In the genomic region with DNA sequence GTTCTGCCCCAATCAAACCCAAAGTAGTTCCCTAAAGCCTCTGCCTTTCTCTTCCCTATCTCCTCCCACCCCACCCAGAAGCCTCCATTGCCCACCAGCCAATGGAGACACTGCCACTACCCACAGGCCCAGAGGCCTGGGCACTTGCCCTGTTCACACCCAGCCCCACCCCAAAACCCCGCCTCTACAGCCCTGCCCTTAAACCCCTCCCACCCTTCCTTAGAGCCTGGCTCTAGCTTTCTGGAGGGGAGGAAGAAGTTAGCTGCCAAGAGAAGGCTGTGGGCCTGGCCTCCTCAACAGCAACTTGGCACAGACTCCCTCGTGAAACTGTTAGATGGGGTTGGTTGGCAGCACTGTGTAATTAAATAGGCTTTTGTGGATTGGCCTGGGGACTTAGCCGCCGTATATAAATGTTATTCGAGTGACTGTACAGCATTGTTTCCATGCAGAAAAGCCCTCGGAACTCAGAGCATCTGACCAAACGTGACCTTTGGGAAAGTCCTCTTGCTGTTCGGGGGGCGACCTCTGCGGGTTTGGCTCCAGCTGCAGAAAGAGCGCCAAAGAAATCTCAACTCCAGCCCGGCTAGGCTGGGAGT, we compare ENCODE assay signal across 8 cellular contexts. TPM values are rescaled to one million over a fixed set of nuclear protein-coding genes. Genes with fewer than 3 reads are reported as not detected.
DNase-seq lines count a peak whose midpoint lies in the region; ATAC-seq, FAIRE-seq and TF ChIP-seq lines count a peak whose summit lies in the region.

No MANE protein-coding gene starts in this region.

- H3K36me3 ChIP-seq in ACC112 (ENCODE audit: insufficient read depth, low read length) (no peaks in the 10 kb centered on the region), SU-DHL-6 (ENCODE audit: low read length) (no peaks in the 10 kb centered on the region)

- H3K79me2 ChIP-seq in ACC112 (ENCODE audit: control insufficient read depth, insufficient read depth, low read length, unreplicated experiment), result no peaks in the 10 kb centered on the region
- H3K79me2 ChIP-seq in SU-DHL-6 (ENCODE audit: insufficient read depth, low read length), result no peaks in the 10 kb centered on the region

- H2AFZ ChIP-seq in ACC112 (ENCODE audit: low read length, unreplicated experiment) (no peak overlapping the region), SU-DHL-6 (ENCODE audit: low read depth, low read length, severe bottlenecking) (no peak overlapping the region)

- H3K4me3 ChIP-seq in ACC112 (ENCODE audit: low read depth, low read length), result peak overlapping the region; percentile 77
- no peak overlapping the region for H3K4me3 ChIP-seq in SU-DHL-6 (ENCODE audit: insufficient read depth, low read length, poor library complexity, severe bottlenecking)

- H3K27ac ChIP-seq in ACC112 (ENCODE audit: low read depth, low read length) (peak overlapping the region; percentile 66), SU-DHL-6 (ENCODE audit: low read depth, low read length) (no peak overlapping the region)

- H4K20me1 ChIP-seq in SU-DHL-6 (ENCODE audit: low read depth, low read length), result no peaks in the 10 kb centered on the region

- H3K4me2 ChIP-seq in SU-DHL-6 (ENCODE audit: low read depth, low read length, poor library complexity, severe bottlenecking), result peak overlapping the region; percentile 58

- peak; percentile 53 for FAIRE-seq in H54 (lab: Jason Lieb, UNC)

- peaks cover 16% of the 10 kb centered on the region for H3K4me1 ChIP-seq in ACC112 (ENCODE audit: control insufficient read depth, insufficient read depth, low read length, unreplicated experiment)

- H3K9ac ChIP-seq in SU-DHL-6 (ENCODE audit: low read length), result peak overlapping the region; percentile 42; the same call in 1 of the 2 replicates

- no peaks in the 10 kb centered on the region for H3K9me3 ChIP-seq in SU-DHL-6 (ENCODE audit: insufficient read depth, low read length)

- TF ChIP-seq POLR2A in H54 (IDR thresholded peaks at IDR 0.05; ENCODE audit: low read depth, low read length), result no peak

- no peaks in the 10 kb centered on the region for H3F3A ChIP-seq in SU-DHL-6 (ENCODE audit: insufficient read depth)

- H3K9me2 ChIP-seq in SU-DHL-6 (replicated peaks; ENCODE audit: insufficient read depth, low read length), result no peaks in the 10 kb centered on the region

- H3K27me3 ChIP-seq in ACC112 (ENCODE audit: insufficient read depth, low read length) (no peaks in the 10 kb centered on the region), SU-DHL-6 (ENCODE audit: low read length) (no peaks in the 10 kb centered on the region)

- DNase-seq in H54 (ENCODE audit: insufficient read length, low spot score) (peak; percentile 89), fibroblast of gingiva (ENCODE audit: low read depth) (peak; percentile 92), omental fat pad (ENCODE audit: low spot score) (no peak)

- peak; percentile 38 for ATAC-seq in omental fat pad (ENCODE audit: low FRiP score)
- no peak for ATAC-seq in HG03520 (IDR thresholded peaks at IDR 0.05; ENCODE audit: unreplicated experiment)
- ATAC-seq in GM21786 (IDR thresholded peaks at IDR 0.05; ENCODE audit: unreplicated experiment), result no peak
- ATAC-seq in HG02885 (IDR thresholded peaks at IDR 0.05; ENCODE audit: poor library complexity, unreplicated experiment), result no peak

- TF ChIP-seq CTCF in SU-DHL-6 (IDR thresholded peaks at IDR 0.05; ENCODE audit: insufficient read depth, low read length, poor library complexity, severe bottlenecking) (no peak), omental fat pad (IDR thresholded peaks at IDR 0.05) (no peak)

RNA-seq across cellular contexts. Expression of gene COL11A2, which starts 31.4 kb away (rescaled TPM):
- 1 to 10 TPM in 1 of 4 donors, under 1 TPM in 3; 0.13 to 1.3 (median 0.53) TPM for total RNA-seq in omental fat pad

RNA-seq across cellular contexts. Expression of gene RXRB, which starts 39.6 kb away (rescaled TPM):
- 10 to 100 TPM; 19.9 to 35.9 (median 22.7) TPM for total RNA-seq in omental fat pad

RNA-seq across cellular contexts. Expression of gene SLC39A7, which starts 39.8 kb away (rescaled TPM):
- total RNA-seq in omental fat pad, result 10 to 100 TPM; 57.5 to 82.8 (median 70.1) TPM

RNA-seq across cellular contexts. Expression of gene HSD17B8, which starts 43.6 kb away (rescaled TPM):
- 10 to 100 TPM in 2 of 4 donors, 1 to 10 TPM in 2; 6.9 to 13.6 (median 11.0) TPM for total RNA-seq in omental fat pad

RNA-seq across cellular contexts. Expression of gene RING1, which starts 47.5 kb away (rescaled TPM):
- total RNA-seq in omental fat pad, result 10 to 100 TPM; 13.1 to 20.1 (median 15.7) TPM
